In the genomic region with DNA sequence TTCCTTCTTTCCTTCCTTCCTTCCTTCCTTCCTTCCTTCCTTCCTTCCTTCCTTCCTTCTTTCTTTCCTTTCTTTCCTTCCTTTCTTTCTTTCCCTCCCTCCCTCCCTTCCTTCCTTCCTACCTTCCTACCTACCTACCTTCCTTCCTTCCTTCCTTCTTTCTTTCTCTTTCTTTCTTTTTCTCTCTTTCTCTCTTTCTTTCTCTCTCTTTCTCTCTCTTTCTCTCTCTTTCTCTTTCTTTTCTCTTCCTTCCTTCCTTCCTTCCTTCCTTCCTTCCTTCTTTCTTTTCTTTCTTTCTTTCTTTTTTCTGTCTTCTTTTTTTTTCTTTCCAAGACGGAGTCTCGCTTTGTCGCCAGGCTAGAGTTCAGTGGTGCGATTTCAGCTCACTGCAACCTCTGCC, we compare ENCODE assay signal across 6 cellular contexts.
DNase-seq lines count a peak whose midpoint lies in the region; ATAC-seq, FAIRE-seq and TF ChIP-seq lines count a peak whose summit lies in the region.
"Not testable (repeated sequence)": the region's sequence is repeated elsewhere in the genome, so short reads cannot be mapped to it uniquely, and the experiment has no call there.

No MANE protein-coding gene starts in this region.

- not testable (repeated sequence) for H2BK12ac ChIP-seq in H9 (ENCODE audit: insufficient read length, low read depth, low read length)

- not testable (repeated sequence) for H4K5ac ChIP-seq in H9 (ENCODE audit: insufficient read length, low read depth, low read length)

- not testable (repeated sequence) for H3K9ac ChIP-seq in H9 (ENCODE audit: extremely low read depth, insufficient read length, low read length); K562 (ENCODE audit: insufficient read depth in 1 of 2, low read depth in 2 of 2, low read length in 2 of 2)

- H3K27me3 Mint-ChIP-seq in H9 (ENCODE audit: low read depth); mesothelial cell of epicardium (ENCODE audit: low read depth); osteocyte (ENCODE audit: unreplicated experiment); stimulated activated memory B cell treated with anti-CD40 and anti-IgM and Interleukin-4, amounts not matched to agents 10 μg/mL and 1 μg/mL and 100 μg/mL, for 72 hours: not testable (repeated sequence)

- not testable (repeated sequence) for H3K79me1 ChIP-seq in H9 (ENCODE audit: insufficient read depth, low read depth, low read length, poor library complexity, severe bottlenecking)

- H3K4me1 ChIP-seq in H9 (ENCODE audit: insufficient read depth, low read length); K562 (replicated peaks in 1 of 2; ENCODE audit: control insufficient read depth in 2 of 2, insufficient read depth in 2 of 2, low read length in 2 of 2): not testable (repeated sequence)

- H3K9me3 ChIP-seq in H9 (ENCODE audit: control insufficient read depth, low read depth, low read length); K562 (replicated peaks; ENCODE audit: control insufficient read depth, insufficient read depth, low read depth, low read length): not testable (repeated sequence)

- H2AFZ ChIP-seq in H9 (ENCODE audit: low read length); K562 (ENCODE audit: low read depth, low read length): not testable (repeated sequence)

- not testable (repeated sequence) for DNase-seq in H9; activated naive CD4-positive, alpha-beta T cell treated with anti-CD3 and anti-CD28 coated beads, Interleukin-2, amount 50 U/mL, for 72 hours (ENCODE audit: low spot score in 2 of 2); K562 (ENCODE audit: extremely low read depth in 1 of 4, low spot score in 3 of 4); mesothelial cell of epicardium (ENCODE audit: low spot score in 2 of 2, unreplicated experiment in 2 of 2); osteocyte (ENCODE audit: extremely low spot score, unreplicated experiment)

- no CpG with 5 or more reads among the region's 4 CpGs for WGBS in H9 (ENCODE audit: extremely low coverage, insufficient read length, low lambda C conversion rate)
- 93% methylated on average over 4 of the region's 4 CpGs for WGBS in K562 (ENCODE audit: insufficient coverage, low coverage, missing lambda C conversion rate)

- H3K23me2 ChIP-seq in H9 (ENCODE audit: insufficient read length, low read depth, low read length, poor library complexity, severe bottlenecking): not testable (repeated sequence)

- TF ChIP-seq RAD21 in K562 (CRISPR knock-in tag; conservative IDR thresholded peaks at IDR 0.05 in 1 of 2, IDR thresholded peaks at IDR 0.05 in 1 of 2): not testable (repeated sequence)

- H3K9me1 ChIP-seq in K562 (ENCODE audit: control insufficient read depth, insufficient read depth, low read length): not testable (repeated sequence)

- H3K23ac ChIP-seq in H9 (ENCODE audit: insufficient read length, low read depth, low read length): not testable (repeated sequence)

- not testable (repeated sequence) for H3K4ac ChIP-seq in H9 (ENCODE audit: low read depth, low read length)

- H2AK5ac ChIP-seq in H9 (ENCODE audit: insufficient read length, low read length): not testable (repeated sequence)

- H2BK15ac ChIP-seq in H9 (ENCODE audit: low read depth, low read length): not testable (repeated sequence)

- intact Hi-C loops in K562 (cut with micrococcal nuclease): loop anchor here (10.0 kb wide), 1 partner anchor 115 kb away; no protein-coding TSS in a partner anchor

- FAIRE-seq in K562 (lab: Jason Lieb, UNC): not testable (repeated sequence)

- not testable (repeated sequence) for H3K27ac ChIP-seq in H9 (ENCODE audit: insufficient read length, low read depth, low read length); K562 (ENCODE audit: extremely low read depth, low read depth, low read length)

- H3K4me3 Mint-ChIP-seq in H9; mesothelial cell of epicardium; osteocyte (ENCODE audit: unreplicated experiment); stimulated activated memory B cell treated with anti-CD40 and anti-IgM and Interleukin-4, amounts not matched to agents 10 μg/mL and 1 μg/mL and 100 μg/mL, for 72 hours: not testable (repeated sequence)

- H3K4me3 ChIP-seq in K562: not testable (repeated sequence)

- not testable (repeated sequence) for H3K27me3 ChIP-seq in H9 (ENCODE audit: insufficient read depth, low read length); K562 (ENCODE audit: control insufficient read depth in 2 of 2, insufficient read depth in 2 of 2, low read length in 2 of 2)

- POLR2A ChIA-PET in K562 (lab: Yijun Ruan, JAX): interaction anchor here (0.6 to 0.7 kb wide), 2 partner anchors 65 to 1112 kb away, joined by 3 read pairs; no protein-coding TSS in a partner anchor

- not testable (repeated sequence) for H3K56ac ChIP-seq in H9 (ENCODE audit: insufficient read length, low read depth, low read length)

- not testable (repeated sequence) for H2BK5ac ChIP-seq in H9 (ENCODE audit: insufficient read length, low read length)

- not testable (repeated sequence) for H3K9me3 Mint-ChIP-seq in H9; activated naive CD4-positive, alpha-beta T cell treated with anti-CD3 and anti-CD28 coated beads, Interleukin-2, amount 50 U/mL, for 72 hours; mesothelial cell of epicardium; osteocyte (ENCODE audit: unreplicated experiment); stimulated activated memory B cell treated with anti-CD40 and anti-IgM and Interleukin-4, amounts not matched to agents 10 μg/mL and 1 μg/mL and 100 μg/mL, for 72 hours

- in situ Hi-C loops in K562 (cut with MboI): not testable (repeated sequence)

- H4K20me1 ChIP-seq in H9 (ENCODE audit: control insufficient read depth, insufficient read depth, insufficient read length); K562 (replicated peaks; ENCODE audit: control insufficient read depth, insufficient read depth, low read length): not testable (repeated sequence)

- TF ChIP-seq EP300 in K562 (IDR thresholded peaks at IDR 0.05; ENCODE audit: low read length): not testable (repeated sequence)

- not testable (repeated sequence) for H4K8ac ChIP-seq in H9 (replicated peaks; ENCODE audit: insufficient read length, low read depth, low read length)

- H4K91ac ChIP-seq in H9 (ENCODE audit: insufficient read length, low read depth, low read length): not testable (repeated sequence)

- not testable (repeated sequence) for TF ChIP-seq POLR2A in K562 (conservative IDR thresholded peaks at IDR 0.05)

- not testable (repeated sequence) for H3K18ac ChIP-seq in H9 (ENCODE audit: insufficient read length, low read depth, low read length)

- H3K27ac Mint-ChIP-seq in H9: peak overlapping the region; percentile 35 to 72 (median 41); a peak in 5 of 7 replicates
- H3K27ac Mint-ChIP-seq in activated naive CD4-positive, alpha-beta T cell treated with anti-CD3 and anti-CD28 coated beads, Interleukin-2, amount 50 U/mL, for 72 hours: peak overlapping the region; percentile 57 to 71
- H3K27ac Mint-ChIP-seq in mesothelial cell of epicardium: peak overlapping the region; percentile 82
- peak overlapping the region; percentile 2 for H3K27ac Mint-ChIP-seq in osteocyte (ENCODE audit: unreplicated experiment)
- peak overlapping the region; percentile 74 for H3K27ac Mint-ChIP-seq in stimulated activated memory B cell treated with anti-CD40 and anti-IgM and Interleukin-4, amounts not matched to agents 10 μg/mL and 1 μg/mL and 100 μg/mL, for 72 hours

- not testable (repeated sequence) for H3K36me3 Mint-ChIP-seq in H9 (ENCODE audit: insufficient read depth in 1 of 3, low read depth in 3 of 3); activated naive CD4-positive, alpha-beta T cell treated with anti-CD3 and anti-CD28 coated beads, Interleukin-2, amount 50 U/mL, for 72 hours; mesothelial cell of epicardium; osteocyte (ENCODE audit: unreplicated experiment)
- peaks cover 20% of the 10 kb centered on the region for H3K36me3 Mint-ChIP-seq in stimulated activated memory B cell treated with anti-CD40 and anti-IgM and Interleukin-4, amounts not matched to agents 10 μg/mL and 1 μg/mL and 100 μg/mL, for 72 hours

- not testable (repeated sequence) for BruUV-seq in K562 (replicated peaks; lab: Mats Ljungman, UMichigan)

- H3K4me2 ChIP-seq in H9 (ENCODE audit: insufficient read depth, insufficient read length, low read length); K562 (ENCODE audit: insufficient read depth, low read length): not testable (repeated sequence)

- not testable (repeated sequence) for H3K36me3 ChIP-seq in K562 (ENCODE audit: control insufficient read depth, insufficient read depth, low read length)

- not testable (repeated sequence) for H3K14ac ChIP-seq in H9 (ENCODE audit: insufficient read depth, low read length)

- H3K79me2 ChIP-seq in H9 (ENCODE audit: insufficient read depth, low read length): not testable (repeated sequence)
- 0 out of 3 replicates have a peak, but pooled peaks cover 11% of the 10 kb centered on the region for H3K79me2 ChIP-seq in K562 (ENCODE audit: control insufficient read depth, insufficient read depth, low read length)

- not testable (repeated sequence) for H2BK120ac ChIP-seq in H9 (ENCODE audit: low read depth, low read length, poor library complexity, severe bottlenecking)

- ATAC-seq in activated naive CD4-positive, alpha-beta T cell treated with anti-CD3 and anti-CD28 coated beads, Interleukin-2, amount 50 U/mL, for 72 hours; K562; stimulated activated memory B cell treated with anti-CD40 and anti-IgM and Interleukin-4, amounts not matched to agents 10 μg/mL and 1 μg/mL and 100 μg/mL, for 72 hours: not testable (repeated sequence)

- CTCF ChIA-PET in K562 (lab: Yijun Ruan, JAX; ENCODE audit: low intra/inter-chr PET ratio): not testable (repeated sequence)

- H3K4me1 Mint-ChIP-seq in H9; mesothelial cell of epicardium; osteocyte (ENCODE audit: unreplicated experiment): not testable (repeated sequence)
- H3K4me1 Mint-ChIP-seq in stimulated activated memory B cell treated with anti-CD40 and anti-IgM and Interleukin-4, amounts not matched to agents 10 μg/mL and 1 μg/mL and 100 μg/mL, for 72 hours: peaks cover 15% of the 10 kb centered on the region

- not testable (repeated sequence) for TF ChIP-seq CTCF in H9 (conservative IDR thresholded peaks at IDR 0.05); K562 (IDR thresholded peaks at IDR 0.05 in 2 of 3, conservative IDR thresholded peaks at IDR 0.05 in 1 of 3; ENCODE audit: insufficient read depth in 2 of 3, low read depth in 1 of 3, low read length in 3 of 3); mesothelial cell of epicardium (IDR thresholded peaks at IDR 0.05; ENCODE audit: unreplicated experiment); osteocyte (IDR thresholded peaks at IDR 0.05)

- H2BK20ac ChIP-seq in H9 (ENCODE audit: low read depth, low read length, poor library complexity, severe bottlenecking): not testable (repeated sequence)

- H3T11ph ChIP-seq in H9 (ENCODE audit: low read length): not testable (repeated sequence)

Comparison
In these comparisons a context has a peak if more than half of its experiments do, and no peak if none do; other contexts are left out.
1. H3K27ac Mint-ChIP-seq: peak in every context shown above with its lines; median percentile 82 in mesothelial cell of epicardium; 74 in stimulated activated memory B cell treated with anti-CD40 and anti-IgM and Interleukin-4, amounts not matched to agents 10 μg/mL and 1 μg/mL and 100 μg/mL, for 72 hours; 64 in activated naive CD4-positive, alpha-beta T cell treated with anti-CD3 and anti-CD28 coated beads, Interleukin-2, amount 50 U/mL, for 72 hours; 41 in H9; 2 in osteocyte.